Comparison of ENCODE assay signal across 13 cellular contexts in genomic region chr11:11975201-11976092, GRCh38. TPM values are rescaled to one million over a fixed set of nuclear protein-coding genes. Genes with fewer than 3 reads are reported as not detected.
A peak's percentile ranks its signal among the peaks of the same experiment; 100 is the strongest.
DNase-seq lines count a peak whose midpoint lies in the region; ATAC-seq and TF ChIP-seq lines count a peak whose summit lies in the region.
"Had no signal": no experiment of that assay in that cellular context is flagged by ENCODE, and none has a peak within 500 bp of the region (broad histone marks: within the 10 kb centered on the region; RNA-seq: fewer than 3 reads in every experiment).

No MANE protein-coding gene starts in this region.

- no peak for ATAC-seq in HG02678 (IDR thresholded peaks at IDR 0.05; ENCODE audit: unreplicated experiment)
- no peak for ATAC-seq in GM18505 (IDR thresholded peaks at IDR 0.05; ENCODE audit: unreplicated experiment)
- ATAC-seq in GM19395 (IDR thresholded peaks at IDR 0.05; ENCODE audit: unreplicated experiment), result no peak

- H3K23ac ChIP-seq in trophoblast cell (ENCODE audit: low read length), result no peak overlapping the region

- H2AK5ac ChIP-seq in trophoblast cell (ENCODE audit: low read length), result peak overlapping the region; percentile 93

- H3K4ac ChIP-seq in trophoblast cell (ENCODE audit: low read depth, low read length), result no peak overlapping the region

- peak overlapping the region; percentile 83 for H3K18ac ChIP-seq in trophoblast cell (ENCODE audit: low read length)

- no peak overlapping the region for H2AFZ ChIP-seq in trophoblast cell (ENCODE audit: insufficient read depth, low read length, poor library complexity)

- no CpG with 5 or more reads among the region's 11 CpGs for WGBS in trophoblast cell (ENCODE audit: extremely low coverage, insufficient coverage, insufficient read length)

- TF ChIP-seq POLR2A in GM18505 (IDR thresholded peaks at IDR 0.05; ENCODE audit: borderline replicate concordance, extremely low read depth, insufficient read depth, insufficient read length), result no peak

- H3K27me3 ChIP-seq in dorsolateral prefrontal cortex, result no peaks in the 10 kb centered on the region
- H3K27me3 ChIP-seq in trophoblast cell (ENCODE audit: insufficient read depth, low read length), result no peaks in the 10 kb centered on the region
- H3K27me3 ChIP-seq: left lung, Peyer's patch had no signal

- no peak overlapping the region for H3K4me2 ChIP-seq in trophoblast cell (ENCODE audit: low read length)

- H3K79me2 ChIP-seq in trophoblast cell (ENCODE audit: control insufficient read depth, insufficient read depth, low read length, poor library complexity), result peaks cover 5% of the 10 kb centered on the region

- TF ChIP-seq CTCF in dorsolateral prefrontal cortex (IDR thresholded peaks at IDR 0.05 in 54 of 56, conservative IDR thresholded peaks at IDR 0.05 in 2 of 56; ENCODE audit: low read depth in 1 of 56, partially characterized antibody in 56 of 56), result no peak

- H2BK5ac ChIP-seq in trophoblast cell (ENCODE audit: low read depth, low read length, poor library complexity), result no peak overlapping the region

- H3K4me3 ChIP-seq in dorsolateral prefrontal cortex (no peak overlapping the region), trophoblast cell (ENCODE audit: low read depth, low read length) (no peak overlapping the region)
- H3K4me3 ChIP-seq: left lung, Peyer's patch had no signal

- DNase-seq in H4 (ENCODE audit: low spot score) (peak; percentile 53), NCI-H226 (peak; percentile 49), dorsolateral prefrontal cortex (peak in 1 of 10 donors; percentile 78), trophoblast cell (no peak)
- DNase-seq in activated CD4-positive, alpha-beta T cell treated with anti-CD3 and anti-CD28 coated beads, Interleukin-2, amount 50 U/mL, for 48 hours, result no peak
- DNase-seq: activated effector memory CD4-positive, alpha-beta T cell treated with Interleukin-2 at 50 U/mL for 16 hours; foreskin melanocyte; left lung; NCI-H1105 treated with DMSO at 0.1 percent for 48 hours had no signal

- H2BK120ac ChIP-seq in trophoblast cell (ENCODE audit: insufficient read depth, low read length, poor library complexity), result no peak overlapping the region

- peak overlapping the region; percentile 81 for H2BK12ac ChIP-seq in trophoblast cell (ENCODE audit: low read length)

- H3K9me3 ChIP-seq in trophoblast cell (ENCODE audit: insufficient read depth, low read depth, low read length), result no peaks in the 10 kb centered on the region
- H3K9me3 ChIP-seq: left lung, Peyer's patch had no signal

- H3K9ac ChIP-seq in trophoblast cell (ENCODE audit: low read length), result no peak overlapping the region

- peaks cover 20% of the 10 kb centered on the region for H3K79me1 ChIP-seq in trophoblast cell (ENCODE audit: low read length)

- H4K91ac ChIP-seq in trophoblast cell (ENCODE audit: low read depth, low read length), result peak overlapping the region; percentile 93

- peaks cover 44 to 50% of the 10 kb centered on the region in 2 experiments for H3K4me1 ChIP-seq in trophoblast cell (ENCODE audit: control insufficient read depth in 1 of 2, insufficient read depth in 2 of 2, low read length in 2 of 2)

- H4K12ac ChIP-seq in trophoblast cell (ENCODE audit: low read depth, low read length), result no peak overlapping the region

- intact Hi-C loops in dorsolateral prefrontal cortex (cut with DNase I), result no loop called here

- H3K36me3 ChIP-seq in trophoblast cell (ENCODE audit: control insufficient read depth in 1 of 2, insufficient read depth in 2 of 2, low read length in 2 of 2), result peaks cover 9 to 10% of the 10 kb centered on the region in 2 experiments
- H3K36me3 ChIP-seq: left lung, Peyer's patch had no signal

- H4K8ac ChIP-seq in trophoblast cell (ENCODE audit: low read depth, low read length), result no peak overlapping the region

- peak overlapping the region; percentile 2 for H3K14ac ChIP-seq in trophoblast cell (ENCODE audit: low read length)

- H3K27ac ChIP-seq in dorsolateral prefrontal cortex, result peak overlapping the region in 51 of 59 donors; percentile 14 to 93 (median 81)
- H3K27ac ChIP-seq in trophoblast cell (ENCODE audit: low read depth, low read length), result no peak overlapping the region

RNA-seq across cellular contexts. Expression of gene DKK3, which starts 33.0 kb away (rescaled TPM):
- total RNA-seq in H4 (2014; rRNA removed; shearing (Covaris generic)), result 129 and 161 TPM in 2 replicates
- total RNA-seq in dorsolateral prefrontal cortex, result 1,000 to 10,000 TPM in 9 of 120 experiments, 100 to 1,000 TPM in 111; 391 to 1,132 (median 804) TPM
- polyA plus RNA-seq in trophoblast cell (2013), result 41.2 and 42.2 TPM in 2 replicates

Comparison
In these comparisons a context has a peak if more than half of its experiments do, and no peak if none do; other contexts are left out.
1. DNase-seq: peak in H4 (single experiment) and NCI-H226 (single experiment); none in trophoblast cell (0 of 2) and activated CD4-positive, alpha-beta T cell treated with anti-CD3 and anti-CD28 coated beads, Interleukin-2, amount 50 U/mL, for 48 hours (0 of 2).